ENCODE assay signal across 15 cellular contexts in genomic region chr14:96688629-96689028, GRCh38.
DNase-seq lines count a peak whose midpoint lies in the region; ATAC-seq, FAIRE-seq and TF ChIP-seq lines count a peak whose summit lies in the region.
"Had no signal": no experiment of that assay in that cellular context is flagged by ENCODE, and none has a peak within 500 bp of the region (broad histone marks: within the 10 kb centered on the region; RNA-seq: fewer than 3 reads in every experiment).

No MANE protein-coding gene starts in this region.

- 11% methylated on average over 1 of the region's 1 CpG for WGBS in K562 (ENCODE audit: insufficient coverage, low coverage, missing lambda C conversion rate)

- peak; percentile 56 for DNase-seq in NCI-H748 (lab: John Stamatoyannopoulos, UW; ENCODE audit: unreplicated experiment)
- DNase-seq in NCI-H748 treated with DMSO at 0.1 percent for 48 hours (lab: John Stamatoyannopoulos, UW), result no peak
- peak; percentile 7 for DNase-seq in NCI-H1105 (lab: John Stamatoyannopoulos, UW)
- no peak for DNase-seq in K562 (ENCODE audit: extremely low read depth in 1 of 4, low spot score in 3 of 4)
- peak; percentile 74 for DNase-seq in putamen (ENCODE audit: low spot score)
- DNase-seq in HPDE6-E6E7 (ENCODE audit: extremely low spot score), result no peak
- DNase-seq in effector memory CD4-positive, alpha-beta T cell, result no peak
- DNase-seq: DMS53, H9, MG63, NCI-H2171 treated with DMSO at 0.1 percent for 48 hours, NCI-H510A, T-helper 2 cell had no signal

- no peak for TF ChIP-seq EP300 in K562 (IDR thresholded peaks at IDR 0.05; ENCODE audit: low read length)

- no peaks in the 10 kb centered on the region for H3K9me3 ChIP-seq in K562 (replicated peaks; ENCODE audit: control insufficient read depth, insufficient read depth, low read depth, low read length)
- H3K9me3 ChIP-seq in effector memory CD4-positive, alpha-beta T cell (ENCODE audit: control insufficient read depth, low read length), result no peaks in the 10 kb centered on the region
- H3K9me3 ChIP-seq: MG63, SJSA1 had no signal

- no peak for TF ChIP-seq CTCF in K562 (IDR thresholded peaks at IDR 0.05 in 2 of 3, conservative IDR thresholded peaks at IDR 0.05 in 1 of 3; ENCODE audit: insufficient read depth in 2 of 3, low read depth in 1 of 3, low read length in 3 of 3)

- POLR2A ChIA-PET in K562 (lab: Yijun Ruan, JAX), result interaction anchor here (0.8 kb wide), 1 partner anchor 9 kb away, joined by 4 read pairs; no protein-coding TSS in a partner anchor

- H4K20me1 ChIP-seq in K562 (replicated peaks; ENCODE audit: control insufficient read depth, insufficient read depth, low read length), result no peaks in the 10 kb centered on the region; the same call in 1 of the 2 replicates

- no peaks in the 10 kb centered on the region for H3K79me2 ChIP-seq in K562 (ENCODE audit: control insufficient read depth, insufficient read depth, low read length)

- no peak overlapping the region for H3K9ac ChIP-seq in K562 (ENCODE audit: insufficient read depth in 1 of 2, low read depth in 2 of 2, low read length in 2 of 2)

- H3K4me1 ChIP-seq in K562 (replicated peaks in 1 of 2; ENCODE audit: control insufficient read depth in 2 of 2, insufficient read depth in 2 of 2, low read length in 2 of 2), result no peaks in the 10 kb centered on the region
- no peaks in the 10 kb centered on the region for H3K4me1 ChIP-seq in effector memory CD4-positive, alpha-beta T cell (ENCODE audit: control insufficient read depth, insufficient read depth, low read length, poor library complexity, severe bottlenecking)
- H3K4me1 ChIP-seq: SJSA1 had no signal

- no peak overlapping the region for H3K4me2 ChIP-seq in K562 (ENCODE audit: insufficient read depth, low read length)

- in situ Hi-C loops in K562 (cut with MboI), result no loop called here

- no peak for FAIRE-seq in K562 (lab: Jason Lieb, UNC)

- no peak overlapping the region for H2AFZ ChIP-seq in K562 (ENCODE audit: low read depth, low read length)

- CTCF ChIA-PET in K562 (lab: Yijun Ruan, JAX; ENCODE audit: low intra/inter-chr PET ratio), result no interaction called here

- no peak for TF ChIP-seq RAD21 in K562 (CRISPR knock-in tag; conservative IDR thresholded peaks at IDR 0.05 in 1 of 2, IDR thresholded peaks at IDR 0.05 in 1 of 2)

- no peak for ATAC-seq in K562

- TF ChIP-seq POLR2A in K562 (conservative IDR thresholded peaks at IDR 0.05), result no peak

- no peak overlapping the region for H3K27ac ChIP-seq in K562 (ENCODE audit: extremely low read depth, low read depth, low read length)
- H3K27ac ChIP-seq in effector memory CD4-positive, alpha-beta T cell (ENCODE audit: insufficient read depth, low read length, poor library complexity, severe bottlenecking), result no peak overlapping the region
- H3K27ac ChIP-seq: C4-2B, SJSA1 had no signal

- no peaks in the 10 kb centered on the region for H3K36me3 ChIP-seq in K562 (ENCODE audit: control insufficient read depth, insufficient read depth, low read length)
- no peaks in the 10 kb centered on the region for H3K36me3 ChIP-seq in effector memory CD4-positive, alpha-beta T cell (ENCODE audit: control insufficient read depth, insufficient read depth, low read length)
- H3K36me3 ChIP-seq: MG63, SJSA1 had no signal

- H3K4me3 ChIP-seq in K562, result no peak overlapping the region
- H3K4me3 ChIP-seq in effector memory CD4-positive, alpha-beta T cell (ENCODE audit: insufficient read depth, low read depth, low read length, poor library complexity, severe bottlenecking), result no peak overlapping the region
- H3K4me3 ChIP-seq: MG63, SJSA1 had no signal

- no TSS peak for BruUV-seq in K562 (replicated peaks; lab: Mats Ljungman, UMichigan)

- H3K9me1 ChIP-seq in K562 (ENCODE audit: control insufficient read depth, insufficient read depth, low read length), result no peaks in the 10 kb centered on the region

- intact Hi-C loops in K562 (cut with micrococcal nuclease), result no loop called here

- H3K27me3 ChIP-seq in K562 (ENCODE audit: control insufficient read depth in 2 of 2, insufficient read depth in 2 of 2, low read length in 2 of 2), result peaks cover 3 to 23% of the 10 kb centered on the region in 2 experiments; a peak in 4 of 5 replicates
- H3K27me3 ChIP-seq in effector memory CD4-positive, alpha-beta T cell (replicated peaks; ENCODE audit: control insufficient read depth, insufficient read depth, low read length, poor library complexity, severe bottlenecking), result no peaks in the 10 kb centered on the region
- H3K27me3 ChIP-seq: MG63, SJSA1 had no signal

TF ChIP-seq in K562, 482 proteins besides CTCF, POLR2A, EP300 and RAD21:
- peak; percentile 31; the same call in 1 of the 2 replicates for TF ChIP-seq ATF3 (IDR thresholded peaks at IDR 0.05)
- no peak for TF ChIP-seq ATF3 (CRISPR knock-in tag; conservative IDR thresholded peaks at IDR 0.05)
- no peak for TF ChIP-seq E2F6 (IDR thresholded peaks at IDR 0.05; ENCODE audit: borderline replicate concordance in 1 of 2, extremely low read depth in 1 of 2, insufficient read depth in 1 of 2, insufficient read length in 1 of 2, low read depth in 1 of 2, low read length in 1 of 2, poor library complexity in 1 of 2, severe bottlenecking in 1 of 2)
- no peak for TF ChIP-seq CEBPG (CRISPR knock-in tag; IDR thresholded peaks at IDR 0.05)
- peak in 1 of 2 experiments; percentile 50; a peak in 1 of 4 replicates for TF ChIP-seq CEBPG (tag; conservative IDR thresholded peaks at IDR 0.05 in 1 of 2, IDR thresholded peaks at IDR 0.05 in 1 of 2)
- TF ChIP-seq RFX1 (IDR thresholded peaks at IDR 0.05), result peak; percentile 81

Comparison
In these comparisons a context has a peak if more than half of its experiments do, and no peak if none do; other contexts are left out.
1. DNase-seq: peak in NCI-H748 (single experiment), NCI-H1105 (single experiment) and putamen (single experiment); none in NCI-H748 treated with DMSO at 0.1 percent for 48 hours (single experiment), K562 (0 of 4), HPDE6-E6E7 (single experiment) and effector memory CD4-positive, alpha-beta T cell (0 of 3).